9 cellular contexts compared by ENCODE assay signal in the genomic region with DNA sequence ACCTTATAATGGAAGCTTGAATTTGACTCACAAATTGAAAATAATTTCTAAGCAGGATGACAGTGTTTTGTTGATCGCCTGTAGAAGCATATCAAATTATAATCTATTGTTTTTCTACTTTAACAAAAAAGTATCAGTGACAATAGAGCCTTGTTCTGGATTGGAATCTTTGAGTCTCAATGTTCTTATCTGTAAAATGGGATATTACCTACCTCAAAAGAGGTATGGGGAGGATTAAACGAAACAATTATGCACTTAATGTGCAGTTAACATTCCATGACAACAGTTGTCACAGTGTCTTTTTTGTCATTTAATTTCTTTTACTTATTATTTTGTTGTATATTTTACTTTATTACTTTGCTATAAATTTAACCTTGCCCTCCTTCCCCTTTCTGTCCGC. TPM values are rescaled to one million over a fixed set of nuclear protein-coding genes. Genes with fewer than 3 reads are reported as not detected.
DNase-seq lines count a peak whose midpoint lies in the region; ATAC-seq and TF ChIP-seq lines count a peak whose summit lies in the region.
"Had no signal": no experiment of that assay in that cellular context is flagged by ENCODE, and none has a peak within 500 bp of the region (broad histone marks: within the 10 kb centered on the region; RNA-seq: fewer than 3 reads in every experiment).

No MANE protein-coding gene starts in this region.

- peak overlapping the region; percentile 95 for H3K9ac ChIP-seq in HCT116 (ENCODE audit: low read length)

- H3K27ac Mint-ChIP-seq in activated B cell treated with CpG ODN at 0.5 μM for 24 hours: peak overlapping the region; percentile 93

- ATAC-seq in HCT116 (no peak), activated B cell treated with CpG ODN at 0.5 μM for 24 hours (ENCODE audit: low read depth) (no peak), HG02588 (IDR thresholded peaks at IDR 0.05; ENCODE audit: unreplicated experiment) (no peak), HG02610 (IDR thresholded peaks at IDR 0.05; ENCODE audit: unreplicated experiment) (no peak)

- H2AFZ ChIP-seq in HCT116 (ENCODE audit: low read depth, low read length, poor library complexity, severe bottlenecking) (no peak overlapping the region), hepatocyte (no peak overlapping the region)

- peak overlapping the region; percentile 98 for H3K4me3 Mint-ChIP-seq in activated B cell treated with CpG ODN at 0.5 μM for 24 hours

- CTCF ChIA-PET in HCT116 (lab: Charles Lee): no interaction called here
- CTCF ChIA-PET in activated B cell treated with CpG ODN at 0.5 μM for 24 hours (lab: Charles Lee): interaction anchor here (3.3 kb wide), 1 partner anchor 11 kb away, joined by 10 read pairs; no protein-coding TSS in a partner anchor

- H3K36me3 Mint-ChIP-seq in activated B cell treated with CpG ODN at 0.5 μM for 24 hours (ENCODE audit: low read depth): peaks cover 42% of the 10 kb centered on the region

- H3K27me3 ChIP-seq in HCT116 (ENCODE audit: insufficient read depth, low read length) (no peaks in the 10 kb centered on the region), hepatocyte (no peaks in the 10 kb centered on the region), spleen (replicated peaks in 1 of 7) (no peaks in the 10 kb centered on the region)

- intact Hi-C loops in HCT116 (cut with micrococcal nuclease): no loop called here
- intact Hi-C loops in activated B cell treated with CpG ODN at 0.5 μM for 24 hours (cut with micrococcal nuclease): loop anchor here (10.0 kb wide), 1 partner anchor 794 kb away; no protein-coding TSS in a partner anchor
- intact Hi-C loops in spleen (cut with DNase I; ENCODE audit: low total_unique reads): loop anchor here (10.0 kb wide), 1 partner anchor 484 kb away; no protein-coding TSS in a partner anchor

- H4K20me1 ChIP-seq in HCT116 (ENCODE audit: insufficient read depth) (no peaks in the 10 kb centered on the region), hepatocyte (ENCODE audit: insufficient read depth, poor library complexity, severe bottlenecking) (peaks cover 4% of the 10 kb centered on the region)

- no TSS peak for BruUV-seq in HCT116 (replicated peaks; lab: Mats Ljungman, UMichigan)

- H3K4me1 ChIP-seq in HCT116 (ENCODE audit: control insufficient read depth in 1 of 2, insufficient read depth in 2 of 2, low read length in 2 of 2): peaks cover 6 to 13% of the 10 kb centered on the region in 2 experiments
- peaks cover 15% of the 10 kb centered on the region for H3K4me1 ChIP-seq in hepatocyte (ENCODE audit: insufficient read depth)
- peaks cover 18 to 64% (median 45%) of the 10 kb centered on the region in 6 donors for H3K4me1 ChIP-seq in spleen

- TF ChIP-seq RAD21 in HCT116 (IDR thresholded peaks at IDR 0.05; ENCODE audit: low read depth): no peak

- peaks cover 29 to 33% of the 10 kb centered on the region in 2 experiments for H3K36me3 ChIP-seq in HCT116 (ENCODE audit: control insufficient read depth in 1 of 2, insufficient read depth in 2 of 2, low read length in 2 of 2)
- no peaks in the 10 kb centered on the region for H3K36me3 ChIP-seq in hepatocyte (replicated peaks; ENCODE audit: insufficient read depth, low read depth)
- H3K36me3 ChIP-seq in spleen: peaks cover 0 to 44% (median 33%) of the 10 kb centered on the region in 6 donors

- POLR2A ChIA-PET in HCT116 (lab: Charles Lee): no interaction called here
- POLR2A ChIA-PET in activated B cell treated with CpG ODN at 0.5 μM for 24 hours (lab: Charles Lee): interaction anchor here (0.8 kb wide), 1 partner anchor 144 kb away, joined by 4 read pairs; no protein-coding TSS in a partner anchor

- H3K79me2 ChIP-seq in HCT116 (ENCODE audit: insufficient read depth, low read length) (peaks cover 57% of the 10 kb centered on the region), hepatocyte (peaks cover 38% of the 10 kb centered on the region)

- H3K4me1 Mint-ChIP-seq in activated B cell treated with CpG ODN at 0.5 μM for 24 hours: peaks cover 37% of the 10 kb centered on the region

- DNase-seq in HCT116 (ENCODE audit: low read depth, low spot score) (no peak), activated B cell treated with CpG ODN at 0.5 μM for 24 hours (no peak), hepatocyte (ENCODE audit: low spot score) (no peak), spleen (no peak), NCI-H2029 (lab: John Stamatoyannopoulos, UW) (no peak), NCI-H2171 treated with DMSO at 0.1 percent for 48 hours (lab: John Stamatoyannopoulos, UW) (no peak)
- DNase-seq: NCI-H446 had no signal

- H3K9me3 ChIP-seq in HCT116 (ENCODE audit: control insufficient read depth in 1 of 2, insufficient read depth in 1 of 2, low read depth in 1 of 2, low read length in 2 of 2): no peaks in the 10 kb centered on the region
- H3K9me3 ChIP-seq in hepatocyte (ENCODE audit: low read depth): no peaks in the 10 kb centered on the region
- no peaks in the 10 kb centered on the region for H3K9me3 ChIP-seq in spleen

- 88% methylated on average over 3 of the region's 3 CpGs for WGBS in hepatocyte (ENCODE audit: low lambda C conversion rate, missing lambda C conversion rate)
- WGBS in spleen, 5 donors: 71 to 84% (median 77%) methylated on average over 3 of the region's 3 CpGs

- H3K4me2 ChIP-seq in HCT116 (ENCODE audit: low read length) (peak overlapping the region; percentile 86), hepatocyte (peak overlapping the region; percentile 85)

- H3K9me3 Mint-ChIP-seq in activated B cell treated with CpG ODN at 0.5 μM for 24 hours: no peaks in the 10 kb centered on the region

- H3K4me3 ChIP-seq in HCT116 (replicated peaks in 1 of 2; ENCODE audit: low read depth in 1 of 2, low read length in 2 of 2): peak overlapping the region; percentile 63 to 95
- H3K4me3 ChIP-seq in hepatocyte: peak overlapping the region; percentile 83
- peak overlapping the region in 7 of 8 donors; percentile 85 to 93 (median 89) for H3K4me3 ChIP-seq in spleen

- no peaks in the 10 kb centered on the region for H3K9me2 ChIP-seq in HCT116 (ENCODE audit: insufficient read depth)
- H3K9me2 ChIP-seq in hepatocyte (replicated peaks; ENCODE audit: insufficient read depth): no peaks in the 10 kb centered on the region

- H3K27ac ChIP-seq in HCT116 (ENCODE audit: low read depth, low read length) (no peak overlapping the region), hepatocyte (peak overlapping the region; percentile 91), spleen (peak overlapping the region in 3 of 8 donors; percentile 91 to 93 (median 93))

- TF ChIP-seq CTCF in HCT116 (IDR thresholded peaks at IDR 0.05 in 2 of 3, conservative IDR thresholded peaks at IDR 0.05 in 1 of 3; ENCODE audit: borderline replicate concordance in 1 of 3, insufficient read depth in 1 of 3, low read depth in 2 of 3, low read length in 2 of 3) (no peak), activated B cell treated with CpG ODN at 0.5 μM for 24 hours (IDR thresholded peaks at IDR 0.05) (no peak), hepatocyte (IDR thresholded peaks at IDR 0.05; ENCODE audit: poor library complexity) (no peak), spleen (IDR thresholded peaks at IDR 0.05 in 8 of 11, conservative IDR thresholded peaks at IDR 0.05 in 3 of 11) (no peak)

- RAD21 ChIA-PET in HCT116 (lab: Charles Lee; ENCODE audit: low non-redundant PET in 1 of 2, low total read pairs in 2 of 2, uncharacterized antibody in 2 of 2, unreplicated experiment in 2 of 2): no interaction called here

- TF ChIP-seq POLR2A in HCT116 (IDR thresholded peaks at IDR 0.05; ENCODE audit: borderline replicate concordance, extremely low read depth, insufficient read depth, insufficient read length): no peak
- no peak for TF ChIP-seq POLR2A in spleen (IDR thresholded peaks at IDR 0.05)

- H3K27me3 Mint-ChIP-seq in activated B cell treated with CpG ODN at 0.5 μM for 24 hours: no peaks in the 10 kb centered on the region

TF ChIP-seq in HCT116, 20 proteins besides CTCF, POLR2A, EP300 and RAD21 (continues in another document):
- TF ChIP-seq SRF (IDR thresholded peaks at IDR 0.05; ENCODE audit: low read depth) (no peak), EZH2phosphoT487 (IDR thresholded peaks at IDR 0.05; ENCODE audit: borderline replicate concordance) (no peak), EGR1 (IDR thresholded peaks at IDR 0.05; ENCODE audit: low read depth) (no peak), CEBPB (IDR thresholded peaks at IDR 0.05; ENCODE audit: low read depth) (no peak), YY1 (IDR thresholded peaks at IDR 0.05; ENCODE audit: extremely low read depth, insufficient replicate concordance, low read depth, low read length) (no peak), TCF7L2 (IDR thresholded peaks at IDR 0.05; ENCODE audit: borderline replicate concordance, extremely low read depth, insufficient read depth, insufficient read length) (no peak)
- TF ChIP-seq, protein P1, sequence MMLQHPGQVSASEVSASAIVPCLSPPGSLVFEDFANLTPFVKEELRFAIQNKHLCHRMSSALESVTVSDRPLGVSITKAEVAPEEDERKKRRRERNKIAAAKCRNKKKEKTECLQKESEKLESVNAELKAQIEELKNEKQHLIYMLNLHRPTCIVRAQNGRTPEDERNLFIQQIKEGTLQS (IDR thresholded peaks at IDR 0.05): no peak

RNA-seq across cellular contexts. Expression of gene RTRAF, which starts 1.1 kb away (rescaled TPM):
- total RNA-seq in HCT116 (2021; ENCODE audit: unreplicated experiment) (190 TPM), activated B cell treated with CpG ODN at 0.5 μM for 24 hours (160 and 163 TPM in 2 replicates), hepatocyte (94.7 and 96.8 TPM in 2 replicates), spleen (10 to 100 TPM; 37.8 to 94.2 (median 87.4) TPM)
- polyA plus RNA-seq in HCT116 (2012): 158 and 215 TPM in 2 replicates
- polyA plus RNA-seq in hepatocyte (177 and 194 TPM in 2 replicates), spleen (100 to 1,000 TPM; 118 to 184 (median 122) TPM)
